ENCODE assay signal across 8 cellular contexts in genomic region chr4:99808260-99808857, GRCh38. TPM values are rescaled to one million over a fixed set of nuclear protein-coding genes. Genes with fewer than 3 reads are reported as not detected.
DNase-seq lines count a peak whose midpoint lies in the region; ATAC-seq and TF ChIP-seq lines count a peak whose summit lies in the region.

No MANE protein-coding gene starts in this region.

- H3K36me3 Mint-ChIP-seq in naive B cell, result no peaks in the 10 kb centered on the region

- peaks cover 10 to 17% (median 15%) of the 10 kb centered on the region in 3 donors for H3K4me1 Mint-ChIP-seq in naive B cell
- H3K4me1 Mint-ChIP-seq in stimulated activated naive CD8-positive, alpha-beta T cell treated with anti-CD3 and anti-CD28 coated beads, Interleukin-15, amount 100 ng/mL, for 72 hours, result peaks cover 19% of the 10 kb centered on the region

- no peak overlapping the region for H3K4me3 ChIP-seq in AG04449 (ENCODE audit: low read depth, low read length)

- ATAC-seq in GM18517 (IDR thresholded peaks at IDR 0.05; ENCODE audit: unreplicated experiment), result peak; percentile 77
- ATAC-seq in HG02943 (IDR thresholded peaks at IDR 0.05; ENCODE audit: low read depth, unreplicated experiment), result peak; percentile 72
- peak; percentile 94 to 95 for ATAC-seq in naive B cell (ENCODE audit: low read depth in 2 of 2)
- peak; percentile 86 for ATAC-seq in stimulated activated naive CD8-positive, alpha-beta T cell treated with anti-CD3 and anti-CD28 coated beads, Interleukin-15, amount 100 ng/mL, for 72 hours

- peaks cover 9 to 19% (median 11%) of the 10 kb centered on the region in 3 donors for H3K27me3 Mint-ChIP-seq in naive B cell
- peaks cover 23% of the 10 kb centered on the region for H3K27me3 Mint-ChIP-seq in stimulated activated naive CD8-positive, alpha-beta T cell treated with anti-CD3 and anti-CD28 coated beads, Interleukin-15, amount 100 ng/mL, for 72 hours

- POLR2A ChIA-PET in AG04449 (lab: Yijun Ruan, JAX), result no interaction called here

- peak overlapping the region in 3 of 6 donors; percentile 15 to 80 (median 18) for H3K27ac Mint-ChIP-seq in naive B cell
- H3K27ac Mint-ChIP-seq in stimulated activated naive CD8-positive, alpha-beta T cell treated with anti-CD3 and anti-CD28 coated beads, Interleukin-15, amount 100 ng/mL, for 72 hours, result peak overlapping the region in 1 of 2 donors; percentile 33

- CTCF ChIA-PET in AG04449 (lab: Yijun Ruan, JAX), result interaction anchor here (0.6 to 2.1 kb wide), 9 partner anchors 9 to 252 kb away, joined by 3 to 9 read pairs (median 3); partner anchors contain the start of gene TRMT10A

- DNase-seq in AG04449 (ENCODE audit: low read depth, low spot score), result no peak
- DNase-seq in NCI-H226, result peak; percentile 28
- peak; percentile 63 for DNase-seq in activated CD4-positive, alpha-beta T cell treated with anti-CD3 and anti-CD28 coated beads, Interleukin-2, amount 50 U/mL, for 1 hour
- peak; percentile 58 for DNase-seq in effector CD4-positive, alpha-beta T cell
- peak; percentile 68 for DNase-seq in naive B cell
- DNase-seq in stimulated activated naive CD8-positive, alpha-beta T cell treated with anti-CD3 and anti-CD28 coated beads, Interleukin-15, amount 100 ng/mL, for 72 hours, result peak; percentile 63 to 78

- H3K4me3 Mint-ChIP-seq in naive B cell, result peak overlapping the region in 2 of 8 donors; percentile 24 to 51
- H3K4me3 Mint-ChIP-seq in stimulated activated naive CD8-positive, alpha-beta T cell treated with anti-CD3 and anti-CD28 coated beads, Interleukin-15, amount 100 ng/mL, for 72 hours, result peak overlapping the region in 1 of 2 donors; percentile 21

- H3K9me3 Mint-ChIP-seq in naive B cell, result no peaks in the 10 kb centered on the region
- peaks cover 0 to 12% of the 10 kb centered on the region in 2 donors for H3K9me3 Mint-ChIP-seq in stimulated activated naive CD8-positive, alpha-beta T cell treated with anti-CD3 and anti-CD28 coated beads, Interleukin-15, amount 100 ng/mL, for 72 hours

- peak; percentile 37 for TF ChIP-seq CTCF in AG04449 (IDR thresholded peaks at IDR 0.05; ENCODE audit: insufficient read depth, low read length, missing control alignments)

RNA-seq across cellular contexts. Expression of gene DAPP1, which starts 8.3 kb away (rescaled TPM):
- polyA plus RNA-seq in naive B cell (ENCODE audit: low read depth in 6 of 6), result 100 to 1,000 TPM; 114 to 255 (median 199) TPM
